In genomic region chr7:77266162-77266807, GRCh38 we compare ENCODE assay signal across 9 cellular contexts.
DNase-seq lines count a peak whose midpoint lies in the region; ATAC-seq, FAIRE-seq and TF ChIP-seq lines count a peak whose summit lies in the region.
"Had no signal": no experiment of that assay in that cellular context is flagged by ENCODE, and none has a peak within 500 bp of the region (broad histone marks: within the 10 kb centered on the region; RNA-seq: fewer than 3 reads in every experiment).

No MANE protein-coding gene starts in this region.

- RAD21 ChIA-PET in GM12878 (lab: Charles Lee; ENCODE audit: unreplicated experiment): interaction anchor here (0.7 to 1.5 kb wide), 6 partner anchors 16 to 499 kb away, joined by 3 to 7 read pairs (median 4); partner anchors contain the start of gene FGL2

- H4K20me1 ChIP-seq in GM12878 (ENCODE audit: control insufficient read depth, insufficient read depth): no peaks in the 10 kb centered on the region

- peak; percentile 41 to 53; a peak in 2 of 4 replicates for TF ChIP-seq EP300 in GM12878 (IDR thresholded peaks at IDR 0.05; ENCODE audit: borderline replicate concordance in 1 of 2, control insufficient read depth in 1 of 2, low read depth in 2 of 2, low read length in 2 of 2)

- no peak for TF ChIP-seq RAD21 in GM12878 (IDR thresholded peaks at IDR 0.05; ENCODE audit: insufficient read depth, low read depth, low read length)

- 16% methylated on average over 2 of the region's 2 CpGs for WGBS in GM12878 (ENCODE audit: insufficient coverage, insufficient replicate concordance, low lambda C conversion rate, missing lambda C conversion rate)

- CTCF ChIA-PET in GM12878 (lab: Yijun Ruan, JAX): interaction anchor here (1.2 to 2.8 kb wide), 6 partner anchors 8 to 66 kb away, joined by 3 to 12 read pairs (median 6); no protein-coding TSS in a partner anchor
- CTCF ChIA-PET in HEK293T (lab: Yijun Ruan, JAX): no interaction called here

- in situ Hi-C loops in GM12878 (cut with MboI): no loop called here

- ATAC-seq in GM18867 (IDR thresholded peaks at IDR 0.05; ENCODE audit: unreplicated experiment): peak; percentile 84
- peak; percentile 86 for ATAC-seq in GM21390 (IDR thresholded peaks at IDR 0.05; ENCODE audit: unreplicated experiment)
- ATAC-seq in HG03159 (IDR thresholded peaks at IDR 0.05; ENCODE audit: unreplicated experiment): peak; percentile 91
- peak; percentile 93 for ATAC-seq in GM12878

- TF ChIP-seq CTCF in GM12878 (IDR thresholded peaks at IDR 0.05 in 2 of 3, conservative IDR thresholded peaks at IDR 0.05 in 1 of 3; ENCODE audit: control insufficient read depth in 2 of 3, extremely low read depth in 1 of 3, insufficient read depth in 1 of 3, low read depth in 3 of 3, low read length in 3 of 3): no peak

- intact Hi-C loops in GM12878 (cut with micrococcal nuclease; ENCODE audit: unreplicated experiment): loop anchor here (1.0 kb wide), 1 partner anchor 64 kb away; no protein-coding TSS in a partner anchor

- H3K27me3 ChIP-seq in GM12878 (replicated peaks in 1 of 2; ENCODE audit: control insufficient read depth in 2 of 2, insufficient read depth in 2 of 2, low read length in 1 of 2): no peaks in the 10 kb centered on the region

- no TSS peak for BruUV-seq in GM12878 (replicated peaks; lab: Mats Ljungman, UMichigan)

- no peak overlapping the region for H3K4me2 ChIP-seq in GM12878 (ENCODE audit: control insufficient read depth, insufficient read depth)

- H2AFZ ChIP-seq in GM12878 (ENCODE audit: control insufficient read depth, low read depth, low read length): peak overlapping the region; percentile 58; the same call in 1 of the 2 replicates

- H3K27ac ChIP-seq in GM12878 (ENCODE audit: control insufficient read depth, insufficient read depth): no peak overlapping the region; the same call in 1 of the 2 replicates

- H3K4me3 ChIP-seq in GM12878: no peak overlapping the region

- SMC1A ChIA-PET in GM12878 (lab: Charles Lee; ENCODE audit: uncharacterized antibody, unreplicated experiment): interaction anchor here (0.9 to 1.6 kb wide), 5 partner anchors 8 to 62 kb away, joined by 3 to 11 read pairs (median 5); no protein-coding TSS in a partner anchor

- H3K79me2 ChIP-seq in GM12878 (ENCODE audit: control insufficient read depth, insufficient read depth, low read length): no peaks in the 10 kb centered on the region

- H3K36me3 ChIP-seq in GM12878 (ENCODE audit: control insufficient read depth in 2 of 2, insufficient read depth in 2 of 2, low read length in 1 of 2): no peaks in the 10 kb centered on the region

- DNase-seq in GM12878 (ENCODE audit: low read depth, low spot score) (peak; percentile 33), anterior cingulate cortex (lab: John Stamatoyannopoulos, UW) (no peak), NCI-H82 (lab: John Stamatoyannopoulos, UW) (no peak), NCI-H2081 treated with DMSO at 0.1 percent for 48 hours (lab: John Stamatoyannopoulos, UW) (no peak), HEK293T (ENCODE audit: extremely low spot score) (no peak)
- DNase-seq: NCI-H345 had no signal

- H3K9me3 ChIP-seq in GM12878 (replicated peaks; ENCODE audit: control insufficient read depth, insufficient read depth, low read length): no peaks in the 10 kb centered on the region

- no peak for FAIRE-seq in GM12878 (lab: Jason Lieb, UNC)

- POLR2A ChIA-PET in GM12878 (lab: Charles Lee) (interaction anchor here (0.6 to 1.7 kb wide), 2 partner anchors 19 to 31 kb away, joined by 3 to 4 read pairs; no protein-coding TSS in a partner anchor), HEK293T (lab: Yijun Ruan, JAX) (no interaction called here)

- H3K9ac ChIP-seq in GM12878 (ENCODE audit: control insufficient read depth, insufficient read depth, low read length): no peak overlapping the region

- TF ChIP-seq POLR2A in GM12878 (IDR thresholded peaks at IDR 0.05; ENCODE audit: low read depth, low read length): no peak

- H3K4me1 ChIP-seq in GM12878 (ENCODE audit: control insufficient read depth, insufficient read depth, low read length): peaks cover 19% of the 10 kb centered on the region

TF ChIP-seq in GM12878, 131 proteins besides CTCF, POLR2A, EP300 and RAD21 (continues in another document):
- TF ChIP-seq PRDM15 (CRISPR knock-in tag; IDR thresholded peaks at IDR 0.05) (no peak), BRCA1 (IDR thresholded peaks at IDR 0.05; ENCODE audit: low read depth, low read length) (no peak), POU2F2 (IDR thresholded peaks at IDR 0.05; ENCODE audit: borderline replicate concordance, low read depth, low read length) (0 out of 3 replicates have a peak, but pooled peaks have one; percentile 27), ATF7 (IDR thresholded peaks at IDR 0.05; ENCODE audit: low read depth) (peak; percentile 97), MYC (IDR thresholded peaks at IDR 0.05; ENCODE audit: insufficient read depth, insufficient read length, insufficient replicate concordance, low read length, severe bottlenecking) (no peak), SRF (IDR thresholded peaks at IDR 0.05; ENCODE audit: low read depth in 2 of 2, low read length in 2 of 2) (peak in 1 of 2 experiments; percentile 82; a peak in 2 of 4 replicates), ZBED1 (IDR thresholded peaks at IDR 0.05; ENCODE audit: borderline replicate concordance) (peak; percentile 96; the same call in 1 of the 2 replicates), YY1 (IDR thresholded peaks at IDR 0.05; ENCODE audit: low read depth, low read length) (peak; percentile 50), RUNX3 (IDR thresholded peaks at IDR 0.05; ENCODE audit: low read length) (peak; percentile 94)

TF ChIP-seq in HEK293T, 16 proteins besides CTCF, POLR2A, EP300 and RAD21:
- TF ChIP-seq, protein P1, sequence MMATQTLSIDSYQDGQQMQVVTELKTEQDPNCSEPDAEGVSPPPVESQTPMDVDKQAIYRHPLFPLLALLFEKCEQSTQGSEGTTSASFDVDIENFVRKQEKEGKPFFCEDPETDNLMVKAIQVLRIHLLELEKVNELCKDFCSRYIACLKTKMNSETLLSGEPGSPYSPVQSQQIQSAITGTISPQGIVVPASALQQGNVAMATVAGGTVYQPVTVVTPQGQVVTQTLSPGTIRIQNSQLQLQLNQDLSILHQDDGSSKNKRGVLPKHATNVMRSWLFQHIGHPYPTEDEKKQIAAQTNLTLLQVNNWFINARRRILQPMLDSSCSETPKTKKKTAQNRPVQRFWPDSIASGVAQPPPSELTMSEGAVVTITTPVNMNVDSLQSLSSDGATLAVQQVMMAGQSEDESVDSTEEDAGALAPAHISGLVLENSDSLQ (IDR thresholded peaks at IDR 0.05): no peak
- TF ChIP-seq ELF4 (IDR thresholded peaks at IDR 0.05) (no peak), FOXK2 (IDR thresholded peaks at IDR 0.05) (no peak), CTBP1 (IDR thresholded peaks at IDR 0.05; ENCODE audit: borderline replicate concordance) (no peak), ARNT (IDR thresholded peaks at IDR 0.05) (no peak), HDGF (IDR thresholded peaks at IDR 0.05; ENCODE audit: borderline replicate concordance) (no peak), L3MBTL2 (conservative IDR thresholded peaks at IDR 0.05) (no peak), TARDBP (IDR thresholded peaks at IDR 0.05) (no peak), NFRKB (IDR thresholded peaks at IDR 0.05) (no peak), FOXA1 (IDR thresholded peaks at IDR 0.05) (no peak), LEF1 (IDR thresholded peaks at IDR 0.05; ENCODE audit: borderline replicate concordance) (no peak), SP1 (IDR thresholded peaks at IDR 0.05) (no peak), SUZ12 (IDR thresholded peaks at IDR 0.05) (no peak), BHLHE40 (IDR thresholded peaks at IDR 0.05; ENCODE audit: borderline replicate concordance) (no peak), ZNF384 (IDR thresholded peaks at IDR 0.05) (no peak), FOXM1 (IDR thresholded peaks at IDR 0.05; ENCODE audit: borderline replicate concordance) (no peak)
